Comparison of ENCODE assay signal across 23 cellular contexts in genomic region chr1:12189328-12189682, GRCh38. TPM values are rescaled to one million over a fixed set of nuclear protein-coding genes. Genes with fewer than 3 reads are reported as not detected.
DNase-seq lines count a peak whose midpoint lies in the region; ATAC-seq and TF ChIP-seq lines count a peak whose summit lies in the region.
"Had no signal": no experiment of that assay in that cellular context is flagged by ENCODE, and none has a peak within 500 bp of the region (broad histone marks: within the 10 kb centered on the region; RNA-seq: fewer than 3 reads in every experiment).

No MANE protein-coding gene starts in this region.

- H3K4me1 Mint-ChIP-seq in activated CD4-positive, alpha-beta T cell treated with anti-CD3 and anti-CD28 coated beads, Interleukin-2, amount 10 ng/mL, durations not matched to agents 7 days and 5 days: peaks cover 34% of the 10 kb centered on the region
- peaks cover 41 to 67% (median 43%) of the 10 kb centered on the region in 3 donors for H3K4me1 Mint-ChIP-seq in CD8-positive, alpha-beta memory T cell
- peaks cover 37% of the 10 kb centered on the region for H3K4me1 Mint-ChIP-seq in activated T-helper 2 cell treated with anti-CD3 and anti-CD28 coated beads, Interferon-gamma antibody, Interleukin-2, Interleukin-4, amounts not matched to agents 10 μg/mL and 5 μg/mL and 100 μg/mL, durations not matched to agents 14 hours and 24 hours and 36 hours (ENCODE audit: low read depth)
- H3K4me1 Mint-ChIP-seq in neural progenitor cell: peaks cover 35% of the 10 kb centered on the region

- POLR2A ChIA-PET in activated CD4-positive, alpha-beta T cell treated with anti-CD3 and anti-CD28 coated beads, Interleukin-2, amount 10 ng/mL, durations not matched to agents 7 days and 5 days (lab: Charles Lee): no interaction called here
- POLR2A ChIA-PET in CD8-positive, alpha-beta memory T cell (lab: Charles Lee): interaction anchor here (1.1 kb wide), 1 partner anchor 65 kb away, joined by 3 read pairs; no protein-coding TSS in a partner anchor

- H3K27me3 Mint-ChIP-seq in activated CD4-positive, alpha-beta T cell treated with anti-CD3 and anti-CD28 coated beads, Interleukin-2, amount 10 ng/mL, durations not matched to agents 7 days and 5 days: no peaks in the 10 kb centered on the region
- no peaks in the 10 kb centered on the region for H3K27me3 Mint-ChIP-seq in CD8-positive, alpha-beta memory T cell
- no peaks in the 10 kb centered on the region for H3K27me3 Mint-ChIP-seq in activated T-helper 2 cell treated with anti-CD3 and anti-CD28 coated beads, Interferon-gamma antibody, Interleukin-2, Interleukin-4, amounts not matched to agents 10 μg/mL and 5 μg/mL and 100 μg/mL, durations not matched to agents 14 hours and 24 hours and 36 hours (ENCODE audit: low read depth)
- peaks cover 10% of the 10 kb centered on the region for H3K27me3 Mint-ChIP-seq in neural progenitor cell (ENCODE audit: insufficient read depth, low read depth)

- no peak for DNase-seq in activated CD4-positive, alpha-beta T cell treated with anti-CD3 and anti-CD28 coated beads, Interleukin-2, amount 10 ng/mL, durations not matched to agents 7 days and 5 days
- DNase-seq in activated CD4-positive, alpha-beta T cell treated with anti-CD3 and anti-CD28 coated beads, Interleukin-2, amount 50 U/mL, for 48 hours: no peak
- no peak for DNase-seq in CD8-positive, alpha-beta memory T cell
- DNase-seq in activated T-helper 2 cell treated with anti-CD3 and anti-CD28 coated beads, Interferon-gamma antibody, Interleukin-2, Interleukin-4, amounts not matched to agents 10 μg/mL and 5 μg/mL and 100 μg/mL, durations not matched to agents 14 hours and 24 hours and 36 hours (ENCODE audit: low spot score): no peak
- no peak for DNase-seq in neural progenitor cell (ENCODE audit: low spot score)
- no peak for DNase-seq in NCI-H510A (lab: John Stamatoyannopoulos, UW)
- no peak for DNase-seq in uterus
- DNase-seq: activated CD4-positive, CD25-positive, alpha-beta regulatory T cell; activated naive CD4-positive, alpha-beta T cell treated with anti-CD3 and anti-CD28 coated beads for 36 hours; body of pancreas; C1 segment of cervical spinal cord; colonic mucosa; HFFc6; lower lobe of right lung; NCI-H1694 treated with DMSO at 0.1 percent for 48 hours; NCI-H82; PC-9; T-helper 9 cell had no signal

- H3K36me3 Mint-ChIP-seq in activated CD4-positive, alpha-beta T cell treated with anti-CD3 and anti-CD28 coated beads, Interleukin-2, amount 10 ng/mL, durations not matched to agents 7 days and 5 days (ENCODE audit: low read depth): peaks cover 36% of the 10 kb centered on the region
- peaks cover 0 to 70% (median 10%) of the 10 kb centered on the region in 3 donors for H3K36me3 Mint-ChIP-seq in CD8-positive, alpha-beta memory T cell
- H3K36me3 Mint-ChIP-seq in activated T-helper 2 cell treated with anti-CD3 and anti-CD28 coated beads, Interferon-gamma antibody, Interleukin-2, Interleukin-4, amounts not matched to agents 10 μg/mL and 5 μg/mL and 100 μg/mL, durations not matched to agents 14 hours and 24 hours and 36 hours (ENCODE audit: low read depth): peaks cover 69% of the 10 kb centered on the region
- H3K36me3 Mint-ChIP-seq in neural progenitor cell: no peaks in the 10 kb centered on the region

- H3K9me3 Mint-ChIP-seq in activated CD4-positive, alpha-beta T cell treated with anti-CD3 and anti-CD28 coated beads, Interleukin-2, amount 10 ng/mL, durations not matched to agents 7 days and 5 days: no peaks in the 10 kb centered on the region
- H3K9me3 Mint-ChIP-seq in CD8-positive, alpha-beta memory T cell: no peaks in the 10 kb centered on the region
- no peaks in the 10 kb centered on the region for H3K9me3 Mint-ChIP-seq in activated T-helper 2 cell treated with anti-CD3 and anti-CD28 coated beads, Interferon-gamma antibody, Interleukin-2, Interleukin-4, amounts not matched to agents 10 μg/mL and 5 μg/mL and 100 μg/mL, durations not matched to agents 14 hours and 24 hours and 36 hours
- H3K9me3 Mint-ChIP-seq in neural progenitor cell: no peaks in the 10 kb centered on the region
- H3K9me3 Mint-ChIP-seq: activated naive CD4-positive, alpha-beta T cell treated with anti-CD3 and anti-CD28 coated beads for 36 hours; HFFc6 had no signal

- TF ChIP-seq CTCF in neural progenitor cell (IDR thresholded peaks at IDR 0.05) (no peak), uterus (IDR thresholded peaks at IDR 0.05) (no peak)

- peaks cover 47% of the 10 kb centered on the region for H3K36me3 ChIP-seq in CD8-positive, alpha-beta memory T cell (ENCODE audit: insufficient read depth, low read length)
- H3K36me3 ChIP-seq in neural progenitor cell (no peaks in the 10 kb centered on the region), uterus (no peaks in the 10 kb centered on the region)
- H3K36me3 ChIP-seq: colonic mucosa, SJSA1 had no signal

- no peaks in the 10 kb centered on the region for H3K9me3 ChIP-seq in CD8-positive, alpha-beta memory T cell (ENCODE audit: low read length)
- H3K9me3 ChIP-seq in neural progenitor cell (ENCODE audit: low read depth): no peaks in the 10 kb centered on the region
- no peaks in the 10 kb centered on the region for H3K9me3 ChIP-seq in uterus
- H3K9me3 ChIP-seq: A549, body of pancreas, colonic mucosa, lower lobe of right lung, SJSA1 had no signal

- H3K79me2 ChIP-seq in neural progenitor cell (ENCODE audit: low read depth): no peaks in the 10 kb centered on the region
- H3K79me2 ChIP-seq: hepatocyte had no signal

- CTCF ChIA-PET in activated CD4-positive, alpha-beta T cell treated with anti-CD3 and anti-CD28 coated beads, Interleukin-2, amount 10 ng/mL, durations not matched to agents 7 days and 5 days (lab: Charles Lee): interaction anchor here (1.5 to 6.3 kb wide), 2 partner anchors 11 to 65 kb away, joined by 6 to 26 read pairs; no protein-coding TSS in a partner anchor
- CTCF ChIA-PET in CD8-positive, alpha-beta memory T cell (lab: Charles Lee): no interaction called here

- no peaks in the 10 kb centered on the region for H3K27me3 ChIP-seq in CD8-positive, alpha-beta memory T cell (ENCODE audit: insufficient read depth, low read length, poor library complexity, severe bottlenecking)
- H3K27me3 ChIP-seq in neural progenitor cell: no peaks in the 10 kb centered on the region
- H3K27me3 ChIP-seq in uterus: no peaks in the 10 kb centered on the region
- H3K27me3 ChIP-seq: body of pancreas, colonic mucosa, hepatocyte, SJSA1 had no signal

- H3K27ac ChIP-seq in CD8-positive, alpha-beta memory T cell (ENCODE audit: low read depth, low read length): no peak overlapping the region
- H3K27ac ChIP-seq in neural progenitor cell (no peak overlapping the region), uterus (no peak overlapping the region)
- H3K27ac ChIP-seq: A549, body of pancreas, colonic mucosa, hepatocyte, lower lobe of right lung, PC-9, SJSA1 had no signal

- intact Hi-C loops in activated T-helper 2 cell treated with anti-CD3 and anti-CD28 coated beads, Interferon-gamma antibody, Interleukin-2, Interleukin-4, amounts not matched to agents 10 μg/mL and 5 μg/mL and 100 μg/mL, durations not matched to agents 14 hours and 24 hours and 36 hours (cut with micrococcal nuclease): no loop called here
- intact Hi-C loops in uterus (cut with DNase I; ENCODE audit: low total_unique reads): no loop called here

- peak overlapping the region; percentile 43 for H3K27ac Mint-ChIP-seq in activated CD4-positive, alpha-beta T cell treated with anti-CD3 and anti-CD28 coated beads, Interleukin-2, amount 10 ng/mL, durations not matched to agents 7 days and 5 days
- H3K27ac Mint-ChIP-seq in CD8-positive, alpha-beta memory T cell: peak overlapping the region; percentile 38 to 95 (median 82)
- peak overlapping the region; percentile 67 for H3K27ac Mint-ChIP-seq in activated T-helper 2 cell treated with anti-CD3 and anti-CD28 coated beads, Interferon-gamma antibody, Interleukin-2, Interleukin-4, amounts not matched to agents 10 μg/mL and 5 μg/mL and 100 μg/mL, durations not matched to agents 14 hours and 24 hours and 36 hours
- H3K27ac Mint-ChIP-seq in neural progenitor cell: peak overlapping the region; percentile 17
- H3K27ac Mint-ChIP-seq: HFFc6, progenitor cell of endocrine pancreas had no signal

- ATAC-seq in GM21723 (IDR thresholded peaks at IDR 0.05; ENCODE audit: unreplicated experiment): no peak
- ATAC-seq: A549, body of pancreas, lower lobe of right lung had no signal

- peaks cover 5% of the 10 kb centered on the region for H3F3A ChIP-seq in neural progenitor cell (ENCODE audit: low read depth)

- no peak overlapping the region for H3K4me2 ChIP-seq in neural progenitor cell
- H3K4me2 ChIP-seq: A549, hepatocyte, PC-9 had no signal

- no peak overlapping the region for H3K4me3 Mint-ChIP-seq in activated CD4-positive, alpha-beta T cell treated with anti-CD3 and anti-CD28 coated beads, Interleukin-2, amount 10 ng/mL, durations not matched to agents 7 days and 5 days
- H3K4me3 Mint-ChIP-seq in CD8-positive, alpha-beta memory T cell: peak overlapping the region in 1 of 7 donors; percentile 65
- H3K4me3 Mint-ChIP-seq in activated T-helper 2 cell treated with anti-CD3 and anti-CD28 coated beads, Interferon-gamma antibody, Interleukin-2, Interleukin-4, amounts not matched to agents 10 μg/mL and 5 μg/mL and 100 μg/mL, durations not matched to agents 14 hours and 24 hours and 36 hours (ENCODE audit: low read depth): no peak overlapping the region
- no peak overlapping the region for H3K4me3 Mint-ChIP-seq in neural progenitor cell
- H3K4me3 Mint-ChIP-seq: activated naive CD4-positive, alpha-beta T cell treated with anti-CD3 and anti-CD28 coated beads for 36 hours; HFFc6 had no signal

- no peak for TF ChIP-seq POLR2A in uterus (IDR thresholded peaks at IDR 0.05)

- H3K4me1 ChIP-seq in CD8-positive, alpha-beta memory T cell (ENCODE audit: insufficient read depth, low read length): peaks cover 27% of the 10 kb centered on the region
- peaks cover 6% of the 10 kb centered on the region for H3K4me1 ChIP-seq in neural progenitor cell
- H3K4me1 ChIP-seq in uterus: peaks cover 0 to 21% of the 10 kb centered on the region in 2 donors

- H2AFZ ChIP-seq in neural progenitor cell (replicated peaks): no peak overlapping the region
- H2AFZ ChIP-seq: hepatocyte, PC-9 had no signal

- no peak overlapping the region for H3K4me3 ChIP-seq in CD8-positive, alpha-beta memory T cell (ENCODE audit: low read length)
- H3K4me3 ChIP-seq in neural progenitor cell (no peak overlapping the region), uterus (no peak overlapping the region)
- H3K4me3 ChIP-seq: A549, body of pancreas, colonic mucosa, hepatocyte, lower lobe of right lung, PC-9, SJSA1 had no signal

- no peak overlapping the region for H3K9ac ChIP-seq in neural progenitor cell

- H4K20me1 ChIP-seq in neural progenitor cell (ENCODE audit: low read depth): no peaks in the 10 kb centered on the region

RNA-seq across cellular contexts. Expression of gene TNFRSF1B, which starts 22.5 kb away (rescaled TPM):
- total RNA-seq in activated CD4-positive, alpha-beta T cell treated with anti-CD3 and anti-CD28 coated beads, Interleukin-2, amount 10 ng/mL, durations not matched to agents 7 days and 5 days: 100 to 1,000 TPM; 167 to 190 TPM
- 100 to 1,000 TPM; 169 to 174 TPM for total RNA-seq in CD8-positive, alpha-beta memory T cell
- 164 TPM for polyA plus RNA-seq in CD8-positive, alpha-beta memory T cell
- 150 and 153 TPM in 2 replicates for total RNA-seq in activated T-helper 2 cell treated with anti-CD3 and anti-CD28 coated beads, Interferon-gamma antibody, Interleukin-2, Interleukin-4, amounts not matched to agents 10 μg/mL and 5 μg/mL and 100 μg/mL, durations not matched to agents 14 hours and 24 hours and 36 hours
- 0.04 and 0.22 TPM in 2 replicates for total RNA-seq in neural progenitor cell (ENCODE audit: low replicate concordance)
- total RNA-seq in uterus: 10 to 100 TPM in 3 of 4 donors, 1 to 10 TPM in 1; 8.8 to 53.4 (median 24.2) TPM
- total RNA-seq: progenitor cell of endocrine pancreas had no signal

RNA-seq across cellular contexts. Expression of gene VPS13D, which starts 40.5 kb away (rescaled TPM):
- 10 to 100 TPM; 34.0 to 41.9 TPM for total RNA-seq in activated CD4-positive, alpha-beta T cell treated with anti-CD3 and anti-CD28 coated beads, Interleukin-2, amount 10 ng/mL, durations not matched to agents 7 days and 5 days
- 10 to 100 TPM; 24.1 to 28.5 TPM for total RNA-seq in CD8-positive, alpha-beta memory T cell
- polyA plus RNA-seq in CD8-positive, alpha-beta memory T cell: 9.7 TPM
- 28.6 and 32.1 TPM in 2 replicates for total RNA-seq in activated T-helper 2 cell treated with anti-CD3 and anti-CD28 coated beads, Interferon-gamma antibody, Interleukin-2, Interleukin-4, amounts not matched to agents 10 μg/mL and 5 μg/mL and 100 μg/mL, durations not matched to agents 14 hours and 24 hours and 36 hours
- total RNA-seq in neural progenitor cell (ENCODE audit: low replicate concordance): 15.1 and 16.4 TPM in 2 replicates
- total RNA-seq in uterus: 100 to 1,000 TPM in 1 of 4 donors, 10 to 100 TPM in 3; 33.2 to 115 (median 56.5) TPM

Comparison
In these comparisons a context has a peak if more than half of its experiments do, and no peak if none do; other contexts are left out.
1. H3K27ac Mint-ChIP-seq: peak in every context shown above with its lines; median percentile 82 in CD8-positive, alpha-beta memory T cell; 67 in activated T-helper 2 cell treated with anti-CD3 and anti-CD28 coated beads, Interferon-gamma antibody, Interleukin-2, Interleukin-4, amounts not matched to agents 10 μg/mL and 5 μg/mL and 100 μg/mL, durations not matched to agents 14 hours and 24 hours and 36 hours; 43 in activated CD4-positive, alpha-beta T cell treated with anti-CD3 and anti-CD28 coated beads, Interleukin-2, amount 10 ng/mL, durations not matched to agents 7 days and 5 days; 17 in neural progenitor cell.